Comparison of ENCODE assay signal across 8 cellular contexts in the genomic region with DNA sequence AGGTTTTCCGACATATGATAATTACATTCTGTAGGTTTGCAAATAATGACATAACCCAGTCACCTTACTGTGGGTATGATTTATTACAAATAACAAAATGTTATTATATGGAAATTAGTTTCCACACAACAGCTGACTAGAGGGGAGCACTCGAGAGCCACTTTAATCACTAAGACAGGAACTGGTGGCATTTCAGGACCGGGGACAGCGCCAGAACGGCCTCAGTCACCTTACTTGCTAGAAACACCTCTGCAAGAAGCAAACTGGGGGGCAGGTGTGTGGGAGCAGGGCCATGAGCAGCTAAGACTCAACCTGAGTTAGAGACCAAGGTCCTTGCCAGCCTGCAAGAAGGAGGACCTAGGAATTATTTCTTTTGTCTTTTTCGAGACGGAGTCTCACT.
A peak's percentile ranks its signal among the peaks of the same experiment; 100 is the strongest.
DNase-seq lines count a peak whose midpoint lies in the region.

No MANE protein-coding gene starts in this region.

- no peaks in the 10 kb centered on the region for H3K9me3 Mint-ChIP-seq in immature natural killer cell

- intact Hi-C loops in posterior vena cava (cut with DNase I) = no loop called here

- no peak overlapping the region for H3K27ac Mint-ChIP-seq in immature natural killer cell

- peak; percentile 43 for DNase-seq in AG20443 (ENCODE audit: low spot score)
- DNase-seq in HuH-7.5 (ENCODE audit: low spot score) = peak; percentile 44
- peak; percentile 32 for DNase-seq in activated T-cell treated with anti-CD3 and anti-CD28 coated beads, Interleukin-2, amount 50 U/mL, for 1 hour
- peak in 2 of 3 donors; percentile 3 to 4 for DNase-seq in immature natural killer cell
- DNase-seq in posterior vena cava (ENCODE audit: low spot score) = no peak
- DNase-seq in SK-N-DZ (ENCODE audit: low spot score) = no peak
- no peak for DNase-seq in NCI-H146 (lab: John Stamatoyannopoulos, UW)
- DNase-seq in C1 segment of cervical spinal cord (lab: John Stamatoyannopoulos, UW) = no peak

- no peaks in the 10 kb centered on the region for H3K4me1 Mint-ChIP-seq in immature natural killer cell

- H3K27me3 Mint-ChIP-seq in immature natural killer cell (ENCODE audit: low read depth in 3 of 3) = peaks cover 3 to 17% (median 4%) of the 10 kb centered on the region in 3 donors

- H3K36me3 Mint-ChIP-seq in immature natural killer cell = no peaks in the 10 kb centered on the region

- no peak overlapping the region for H3K4me3 Mint-ChIP-seq in immature natural killer cell

Comparison
In these comparisons a context has a peak if more than half of its experiments do, and no peak if none do; other contexts are left out.
1. DNase-seq: peak in AG20443 (single experiment), HuH-7.5 (single experiment), activated T-cell treated with anti-CD3 and anti-CD28 coated beads, Interleukin-2, amount 50 U/mL, for 1 hour (single experiment) and immature natural killer cell (2 of 3); none in posterior vena cava (single experiment), SK-N-DZ (single experiment), NCI-H146 (single experiment) and C1 segment of cervical spinal cord (0 of 14).